1 cellular context compared by ENCODE assay signal in the genomic region with DNA sequence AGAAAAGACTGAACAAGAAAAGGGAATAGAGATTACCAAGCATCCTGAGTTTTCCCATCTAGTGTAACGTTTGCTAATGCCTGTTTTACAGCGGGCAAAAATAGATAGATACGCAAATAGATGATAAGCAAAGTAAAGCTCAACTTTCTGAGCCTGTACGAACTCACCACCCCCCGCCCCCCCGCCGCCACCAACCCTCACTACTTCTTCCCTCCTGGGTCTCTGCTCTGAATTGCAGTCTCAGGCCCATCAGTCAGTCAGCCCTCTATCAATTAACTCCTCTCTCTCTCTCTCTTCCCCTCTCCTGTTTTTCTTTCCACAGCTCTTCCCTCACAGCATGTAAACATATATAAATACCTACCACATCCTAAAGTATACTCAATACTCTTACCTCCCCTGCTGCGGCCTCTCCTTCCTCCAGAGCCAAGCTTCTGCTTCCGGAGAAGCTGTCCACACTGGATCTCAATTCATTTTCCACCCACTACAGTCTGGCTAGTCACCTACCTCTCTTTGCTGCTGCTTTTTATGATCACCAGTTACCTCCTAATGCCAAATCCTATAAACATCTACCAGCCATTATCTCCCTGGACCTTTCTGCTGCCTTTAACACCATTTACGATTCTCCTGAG.
TF ChIP-seq lines count a peak whose summit lies in the region.

No MANE protein-coding gene starts in this region.

TF ChIP-seq in K562, 482 proteins besides CTCF, POLR2A, EP300 and RAD21 (continued from another document):
- TF ChIP-seq, protein P1, sequence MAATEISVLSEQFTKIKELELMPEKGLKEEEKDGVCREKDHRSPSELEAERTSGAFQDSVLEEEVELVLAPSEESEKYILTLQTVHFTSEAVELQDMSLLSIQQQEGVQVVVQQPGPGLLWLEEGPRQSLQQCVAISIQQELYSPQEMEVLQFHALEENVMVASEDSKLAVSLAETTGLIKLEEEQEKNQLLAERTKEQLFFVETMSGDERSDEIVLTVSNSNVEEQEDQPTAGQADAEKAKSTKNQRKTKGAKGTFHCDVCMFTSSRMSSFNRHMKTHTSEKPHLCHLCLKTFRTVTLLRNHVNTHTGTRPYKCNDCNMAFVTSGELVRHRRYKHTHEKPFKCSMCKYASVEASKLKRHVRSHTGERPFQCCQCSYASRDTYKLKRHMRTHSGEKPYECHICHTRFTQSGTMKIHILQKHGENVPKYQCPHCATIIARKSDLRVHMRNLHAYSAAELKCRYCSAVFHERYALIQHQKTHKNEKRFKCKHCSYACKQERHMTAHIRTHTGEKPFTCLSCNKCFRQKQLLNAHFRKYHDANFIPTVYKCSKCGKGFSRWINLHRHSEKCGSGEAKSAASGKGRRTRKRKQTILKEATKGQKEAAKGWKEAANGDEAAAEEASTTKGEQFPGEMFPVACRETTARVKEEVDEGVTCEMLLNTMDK (IDR thresholded peaks at IDR 0.05; ENCODE audit: borderline replicate concordance, insufficient read depth, low read depth, low read length, poor library complexity, severe bottlenecking) = no peak
- TF ChIP-seq JUND (IDR thresholded peaks at IDR 0.05; ENCODE audit: borderline replicate concordance, low read depth, low read length) = no peak
- no peak; the same call in 2 of the 3 replicates for TF ChIP-seq JUND (tag; IDR thresholded peaks at IDR 0.05; ENCODE audit: borderline replicate concordance, low read depth, low read length)
- TF ChIP-seq NEUROD1 (IDR thresholded peaks at IDR 0.05; ENCODE audit: borderline replicate concordance, low read depth, low read length, partially characterized antibody) = peak; percentile 14
- no peak for TF ChIP-seq ZNF197 (CRISPR knock-in tag; IDR thresholded peaks at IDR 0.05; ENCODE audit: low read depth)
- TF ChIP-seq GABPA (tag; conservative IDR thresholded peaks at IDR 0.05; ENCODE audit: low read depth) = peak; percentile 59
- TF ChIP-seq PYGO2 (tag; IDR thresholded peaks at IDR 0.05) = peak; percentile 37; the same call in 1 of the 2 replicates
- TF ChIP-seq PRPF4 (IDR thresholded peaks at IDR 0.05; ENCODE audit: insufficient read depth, low read depth, low read length, poor library complexity, severe bottlenecking) = no peak
- no peak for TF ChIP-seq CREB1 (IDR thresholded peaks at IDR 0.05)
- TF ChIP-seq CREB1 (CRISPR knock-in tag; IDR thresholded peaks at IDR 0.05) = no peak
